ENCODE assay signal across 21 cellular contexts in the genomic region with DNA sequence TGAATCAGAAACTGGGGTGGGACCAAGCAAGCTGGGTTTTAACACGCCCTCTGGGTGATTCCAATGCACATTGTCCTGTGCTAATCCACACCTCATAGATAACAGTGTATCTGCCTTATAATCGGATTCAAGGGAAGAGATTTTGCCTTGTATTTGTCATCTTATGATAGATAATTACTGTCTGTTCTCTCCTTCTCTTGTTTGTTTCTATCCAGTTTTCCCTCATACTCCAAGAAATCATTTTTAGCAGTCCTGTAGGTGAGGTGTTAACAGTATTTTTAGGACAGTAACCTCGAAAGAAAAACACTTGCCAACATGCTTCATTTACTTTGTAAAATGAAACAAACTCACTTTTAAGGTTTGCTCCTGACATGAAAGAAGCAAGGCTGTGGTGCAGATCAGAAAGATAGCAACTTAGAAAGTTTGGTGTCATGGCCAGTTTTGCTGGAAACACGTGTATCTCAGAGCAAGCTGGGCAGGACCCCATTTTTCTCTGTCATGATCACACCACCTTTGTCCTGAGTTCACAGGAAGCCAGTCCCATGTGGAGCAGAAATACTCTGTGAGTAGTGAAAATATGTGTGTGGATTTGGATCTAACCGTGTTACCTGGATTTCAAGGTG.
DNase-seq lines count a peak whose midpoint lies in the region; ATAC-seq and TF ChIP-seq lines count a peak whose summit lies in the region.
"Had no signal": no experiment of that assay in that cellular context is flagged by ENCODE, and none has a peak within 500 bp of the region (broad histone marks: within the 10 kb centered on the region; RNA-seq: fewer than 3 reads in every experiment).

No MANE protein-coding gene starts in this region.

- peak overlapping the region; percentile 65 for H3K27ac ChIP-seq in PC-9
- peak overlapping the region; percentile 14 for H3K27ac ChIP-seq in lower lobe of right lung
- H3K27ac ChIP-seq: ascending aorta, tibial artery had no signal

- POLR2A ChIA-PET in activated naive CD8-positive, alpha-beta T cell treated with anti-CD3 and anti-CD28 coated beads, Interleukin-2, amount 10 ng/mL, durations not matched to agents 7 days and 5 days (lab: Charles Lee): no interaction called here
- POLR2A ChIA-PET in PC-9 (lab: Charles Lee; ENCODE audit: unreplicated experiment): interaction anchor here (0.7 kb wide), 1 partner anchor 41 kb away, joined by 3 read pairs; no protein-coding TSS in a partner anchor

- peak overlapping the region; percentile 99 for H3K4me2 ChIP-seq in PC-9

- H3K79me2 ChIP-seq in PC-9 (ENCODE audit: low read depth): peaks cover 88% of the 10 kb centered on the region

- TF ChIP-seq CTCF in PC-9 (conservative IDR thresholded peaks at IDR 0.05): no peak
- TF ChIP-seq CTCF in lower lobe of right lung (IDR thresholded peaks at IDR 0.05): no peak
- no peak for TF ChIP-seq CTCF in type B pancreatic cell (conservative IDR thresholded peaks at IDR 0.05)
- no peak for TF ChIP-seq CTCF in GM20000 (IDR thresholded peaks at IDR 0.05; ENCODE audit: extremely low read depth, missing control alignments)

- H4K20me1 ChIP-seq in PC-9 (ENCODE audit: insufficient read depth): 0 out of 2 replicates have a peak, but pooled peaks cover under 1% of the 10 kb centered on the region

- H3K4me3 ChIP-seq in PC-9 (peak overlapping the region; percentile 24; the same call in 1 of the 2 replicates), lower lobe of right lung (no peak overlapping the region)
- H3K4me3 ChIP-seq: ascending aorta, HAP-1, tibial artery had no signal

- H3K27ac Mint-ChIP-seq in activated naive CD8-positive, alpha-beta T cell treated with anti-CD3 and anti-CD28 coated beads, Interleukin-2, amount 10 ng/mL, durations not matched to agents 7 days and 5 days: peak overlapping the region; percentile 87
- no peak overlapping the region for H3K27ac Mint-ChIP-seq in activated naive CD8-positive, alpha-beta T cell treated with anti-CD3 and anti-CD28 coated beads for 36 hours
- H3K27ac Mint-ChIP-seq in type B pancreatic cell: peak overlapping the region; percentile 85
- H3K27ac Mint-ChIP-seq: nephron progenitor cell had no signal

- no peaks in the 10 kb centered on the region for H3K9me3 ChIP-seq in PC-9 (ENCODE audit: insufficient read depth, low read depth)
- no peaks in the 10 kb centered on the region for H3K9me3 ChIP-seq in lower lobe of right lung
- H3K9me3 ChIP-seq: ascending aorta, HAP-1, tibial artery had no signal

- H3K9me2 ChIP-seq in PC-9 (ENCODE audit: insufficient read depth): no peaks in the 10 kb centered on the region

- CTCF ChIA-PET in PC-9 (lab: Charles Lee): no interaction called here

- H3K4me1 ChIP-seq in PC-9 (replicated peaks; ENCODE audit: insufficient read depth): peaks cover 67% of the 10 kb centered on the region
- peaks cover 58% of the 10 kb centered on the region for H3K4me1 ChIP-seq in lower lobe of right lung

- no peaks in the 10 kb centered on the region for H3K9me3 Mint-ChIP-seq in activated naive CD8-positive, alpha-beta T cell treated with anti-CD3 and anti-CD28 coated beads, Interleukin-2, amount 10 ng/mL, durations not matched to agents 7 days and 5 days
- H3K9me3 Mint-ChIP-seq in activated naive CD8-positive, alpha-beta T cell treated with anti-CD3 and anti-CD28 coated beads for 36 hours: no peaks in the 10 kb centered on the region
- H3K9me3 Mint-ChIP-seq in type B pancreatic cell: no peaks in the 10 kb centered on the region
- H3K9me3 Mint-ChIP-seq: nephron progenitor cell had no signal

- no peak overlapping the region for H2AFZ ChIP-seq in PC-9

- intact Hi-C loops in PC-9 (cut with micrococcal nuclease; ENCODE audit: unreplicated experiment) (no loop called here), lower lobe of right lung (cut with DNase I) (no loop called here)

- H3F3A ChIP-seq in PC-9 (ENCODE audit: insufficient read depth, low read depth): peaks cover 22% of the 10 kb centered on the region

- H3K36me3 ChIP-seq in PC-9 (ENCODE audit: low read depth) (no peaks in the 10 kb centered on the region), lower lobe of right lung (no peaks in the 10 kb centered on the region)
- H3K36me3 ChIP-seq: ascending aorta, HAP-1, tibial artery had no signal

- H3K27me3 Mint-ChIP-seq in activated naive CD8-positive, alpha-beta T cell treated with anti-CD3 and anti-CD28 coated beads, Interleukin-2, amount 10 ng/mL, durations not matched to agents 7 days and 5 days: no peaks in the 10 kb centered on the region
- H3K27me3 Mint-ChIP-seq in activated naive CD8-positive, alpha-beta T cell treated with anti-CD3 and anti-CD28 coated beads for 36 hours: no peaks in the 10 kb centered on the region
- H3K27me3 Mint-ChIP-seq in type B pancreatic cell: no peaks in the 10 kb centered on the region

- peaks cover 7% of the 10 kb centered on the region for H3K36me3 Mint-ChIP-seq in activated naive CD8-positive, alpha-beta T cell treated with anti-CD3 and anti-CD28 coated beads, Interleukin-2, amount 10 ng/mL, durations not matched to agents 7 days and 5 days
- no peaks in the 10 kb centered on the region for H3K36me3 Mint-ChIP-seq in activated naive CD8-positive, alpha-beta T cell treated with anti-CD3 and anti-CD28 coated beads for 36 hours
- peaks cover 5% of the 10 kb centered on the region for H3K36me3 Mint-ChIP-seq in type B pancreatic cell

- peak overlapping the region; percentile 63 for H3K4me3 Mint-ChIP-seq in activated naive CD8-positive, alpha-beta T cell treated with anti-CD3 and anti-CD28 coated beads, Interleukin-2, amount 10 ng/mL, durations not matched to agents 7 days and 5 days
- H3K4me3 Mint-ChIP-seq in activated naive CD8-positive, alpha-beta T cell treated with anti-CD3 and anti-CD28 coated beads for 36 hours: no peak overlapping the region
- peak overlapping the region; percentile 81 for H3K4me3 Mint-ChIP-seq in type B pancreatic cell
- H3K4me3 Mint-ChIP-seq: nephron progenitor cell had no signal

- no TSS peak for BruUV-seq in PC-9 (replicated peaks; lab: Mats Ljungman, UMichigan)

- no peak for DNase-seq in activated naive CD8-positive, alpha-beta T cell treated with anti-CD3 and anti-CD28 coated beads, Interleukin-2, amount 10 ng/mL, durations not matched to agents 7 days and 5 days
- DNase-seq in activated naive CD8-positive, alpha-beta T cell treated with anti-CD3 and anti-CD28 coated beads for 36 hours: no peak
- DNase-seq in PC-9: no peak
- DNase-seq in lower lobe of right lung: no peak
- DNase-seq in type B pancreatic cell (ENCODE audit: extremely low spot score, unreplicated experiment): no peak
- DNase-seq in stimulated activated CD4-positive, alpha-beta T cell treated with anti-CD3 and anti-CD28 coated beads, Interleukin-2, amount 100 ng/mL, for 24 hours: no peak
- DNase-seq in GM20000 (ENCODE audit: low spot score): no peak
- DNase-seq: DMS79; foreskin melanocyte; kidney glomerular epithelial cell; mesendoderm; NCI-H1417; NCI-H524; nephron progenitor cell; posterior cingulate gyrus; stimulated activated naive CD4-positive, alpha-beta T cell; tibial artery had no signal

- peak; percentile 25 for ATAC-seq in activated naive CD8-positive, alpha-beta T cell treated with anti-CD3 and anti-CD28 coated beads, Interleukin-2, amount 10 ng/mL, durations not matched to agents 7 days and 5 days (ENCODE audit: low read depth)
- no peak for ATAC-seq in lower lobe of right lung
- ATAC-seq in HG02981 (IDR thresholded peaks at IDR 0.05; ENCODE audit: unreplicated experiment): no peak
- ATAC-seq: SK-N-SH treated with all-trans-retinoic acid at 6 μM for 48 hours had no signal

- peaks cover 35% of the 10 kb centered on the region for H3K4me1 Mint-ChIP-seq in activated naive CD8-positive, alpha-beta T cell treated with anti-CD3 and anti-CD28 coated beads, Interleukin-2, amount 10 ng/mL, durations not matched to agents 7 days and 5 days
- peaks cover 38% of the 10 kb centered on the region for H3K4me1 Mint-ChIP-seq in activated naive CD8-positive, alpha-beta T cell treated with anti-CD3 and anti-CD28 coated beads for 36 hours
- H3K4me1 Mint-ChIP-seq in type B pancreatic cell (ENCODE audit: unreplicated experiment): peaks cover 45% of the 10 kb centered on the region

- H3K27me3 ChIP-seq in PC-9 (ENCODE audit: insufficient read depth, low read depth) (no peaks in the 10 kb centered on the region), lower lobe of right lung (ENCODE audit: low read depth) (no peaks in the 10 kb centered on the region)
- H3K27me3 ChIP-seq: ascending aorta, tibial artery had no signal
